ENCODE assay signal across 2 cellular contexts in the genomic region with DNA sequence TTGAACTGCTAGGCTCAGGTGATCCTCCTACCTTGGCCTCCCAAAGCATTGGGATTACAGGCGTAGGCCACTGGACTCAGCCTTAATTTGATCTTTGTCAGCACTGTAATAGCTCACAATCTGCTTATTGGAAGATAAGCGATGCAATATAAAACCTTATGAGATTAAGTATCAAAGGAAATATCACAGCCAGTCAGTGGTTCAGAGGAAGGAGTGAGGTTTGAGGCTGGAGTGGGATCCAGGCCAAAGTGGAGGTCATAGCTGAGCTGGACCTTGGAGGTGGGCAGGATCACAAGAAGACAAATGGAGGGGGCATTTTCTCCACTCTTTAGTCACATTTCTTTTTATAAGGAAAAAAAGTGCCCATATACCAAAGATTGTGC.
TF ChIP-seq lines count a peak whose summit lies in the region.

No MANE protein-coding gene starts in this region.

TF ChIP-seq in IMR-90, 13 proteins besides CTCF, POLR2A, EP300 and RAD21:
- no peak for TF ChIP-seq RFX5 (IDR thresholded peaks at IDR 0.05; ENCODE audit: low read depth, low read length)
- no peak for TF ChIP-seq SMC3 (IDR thresholded peaks at IDR 0.05; ENCODE audit: low read depth, low read length)
- TF ChIP-seq MXI1 (IDR thresholded peaks at IDR 0.05; ENCODE audit: borderline replicate concordance, low read depth, low read length), result no peak
- no peak for TF ChIP-seq CEBPB (IDR thresholded peaks at IDR 0.05; ENCODE audit: low read depth, low read length)
- no peak for TF ChIP-seq NFE2L2 (IDR thresholded peaks at IDR 0.05; ENCODE audit: low read depth, low read length)
- TF ChIP-seq BHLHE40 (IDR thresholded peaks at IDR 0.05; ENCODE audit: low read depth, low read length), result no peak
- no peak for TF ChIP-seq FOS (IDR thresholded peaks at IDR 0.05; ENCODE audit: low read depth, low read length)
- no peak for TF ChIP-seq MAFK (IDR thresholded peaks at IDR 0.05; ENCODE audit: low read depth, low read length)
- TF ChIP-seq, protein P1, sequence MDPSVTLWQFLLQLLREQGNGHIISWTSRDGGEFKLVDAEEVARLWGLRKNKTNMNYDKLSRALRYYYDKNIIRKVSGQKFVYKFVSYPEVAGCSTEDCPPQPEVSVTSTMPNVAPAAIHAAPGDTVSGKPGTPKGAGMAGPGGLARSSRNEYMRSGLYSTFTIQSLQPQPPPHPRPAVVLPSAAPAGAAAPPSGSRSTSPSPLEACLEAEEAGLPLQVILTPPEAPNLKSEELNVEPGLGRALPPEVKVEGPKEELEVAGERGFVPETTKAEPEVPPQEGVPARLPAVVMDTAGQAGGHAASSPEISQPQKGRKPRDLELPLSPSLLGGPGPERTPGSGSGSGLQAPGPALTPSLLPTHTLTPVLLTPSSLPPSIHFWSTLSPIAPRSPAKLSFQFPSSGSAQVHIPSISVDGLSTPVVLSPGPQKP (IDR thresholded peaks at IDR 0.05; ENCODE audit: borderline replicate concordance, low read depth, low read length), result no peak
- no peak for TF ChIP-seq RCOR1 (IDR thresholded peaks at IDR 0.05; ENCODE audit: insufficient replicate concordance, low read length)
- no peak for TF ChIP-seq MAZ (IDR thresholded peaks at IDR 0.05; ENCODE audit: borderline replicate concordance, low read depth, low read length)
- TF ChIP-seq, protein P2, sequence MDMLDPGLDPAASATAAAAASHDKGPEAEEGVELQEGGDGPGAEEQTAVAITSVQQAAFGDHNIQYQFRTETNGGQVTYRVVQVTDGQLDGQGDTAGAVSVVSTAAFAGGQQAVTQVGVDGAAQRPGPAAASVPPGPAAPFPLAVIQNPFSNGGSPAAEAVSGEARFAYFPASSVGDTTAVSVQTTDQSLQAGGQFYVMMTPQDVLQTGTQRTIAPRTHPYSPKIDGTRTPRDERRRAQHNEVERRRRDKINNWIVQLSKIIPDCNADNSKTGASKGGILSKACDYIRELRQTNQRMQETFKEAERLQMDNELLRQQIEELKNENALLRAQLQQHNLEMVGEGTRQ (IDR thresholded peaks at IDR 0.05; ENCODE audit: low read depth, low read length), result no peak
- no peak for TF ChIP-seq CHD1 (IDR thresholded peaks at IDR 0.05; ENCODE audit: low read depth, low read length)

TF ChIP-seq in endothelial cell of umbilical vein, 7 proteins besides CTCF, POLR2A, EP300 and RAD21:
- TF ChIP-seq, protein P3, sequence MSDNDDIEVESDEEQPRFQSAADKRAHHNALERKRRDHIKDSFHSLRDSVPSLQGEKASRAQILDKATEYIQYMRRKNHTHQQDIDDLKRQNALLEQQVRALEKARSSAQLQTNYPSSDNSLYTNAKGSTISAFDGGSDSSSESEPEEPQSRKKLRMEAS (IDR thresholded peaks at IDR 0.05; ENCODE audit: insufficient read depth, insufficient read length), result no peak
- TF ChIP-seq FOS (IDR thresholded peaks at IDR 0.05; ENCODE audit: borderline replicate concordance, insufficient read depth, low read length) (no peak), MYC (IDR thresholded peaks at IDR 0.05; ENCODE audit: low read depth, low read length) (no peak), EZH2 (IDR thresholded peaks at IDR 0.05; ENCODE audit: borderline replicate concordance, low read depth, low read length, severe bottlenecking) (no peak), GATA2 (IDR thresholded peaks at IDR 0.05; ENCODE audit: insufficient read depth, insufficient read length, low read depth, low read length) (no peak), JUN (IDR thresholded peaks at IDR 0.05; ENCODE audit: borderline replicate concordance, insufficient read depth, insufficient read length, low read depth) (no peak), POLR2AphosphoS5 (IDR thresholded peaks at IDR 0.05; ENCODE audit: insufficient read depth, low read depth, low read length) (no peak)
